In the genomic region with DNA sequence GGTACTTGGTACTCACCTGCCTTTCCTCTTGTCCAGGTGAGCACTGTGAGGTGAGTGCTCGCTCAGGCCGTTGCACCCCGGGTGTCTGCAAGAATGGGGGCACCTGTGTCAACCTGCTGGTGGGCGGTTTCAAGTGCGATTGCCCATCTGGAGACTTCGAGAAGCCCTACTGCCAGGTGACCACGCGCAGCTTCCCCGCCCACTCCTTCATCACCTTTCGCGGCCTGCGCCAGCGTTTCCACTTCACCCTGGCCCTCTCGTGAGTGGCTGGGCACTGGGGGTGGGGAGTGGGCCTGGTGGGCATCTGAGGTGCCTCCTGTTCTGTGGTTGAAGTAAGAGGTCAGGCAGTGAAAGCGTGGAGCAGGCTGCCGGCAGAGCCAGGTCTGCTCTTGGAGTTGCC, we compare ENCODE assay signal across 35 cellular contexts. TPM values are rescaled to one million over a fixed set of nuclear protein-coding genes. Genes with fewer than 3 reads are reported as not detected.
"Had no signal": no experiment of that assay in that cellular context is flagged by ENCODE, and none has a peak within 500 bp of the region (broad histone marks: within the 10 kb centered on the region; RNA-seq: fewer than 3 reads in every experiment).

No MANE protein-coding gene starts in this region.

- H3K27ac ChIP-seq: ascending aorta, breast epithelium, VCaP had no signal

- H3K27me3 ChIP-seq: ascending aorta, breast epithelium, MG63 had no signal

- H3K36me3 Mint-ChIP-seq: activated CD8-positive, alpha-beta memory T cell treated with anti-CD3 and anti-CD28 coated beads, Interleukin-2, amount 10 ng/mL, durations not matched to agents 7 days and 5 days; activated naive CD8-positive, alpha-beta T cell treated with anti-CD3 and anti-CD28 coated beads, Interleukin-2, amount 10 ng/mL, durations not matched to agents 7 days and 5 days; IgD-negative memory B cell had no signal

- H3K4me1 Mint-ChIP-seq: activated naive CD8-positive, alpha-beta T cell treated with anti-CD3 and anti-CD28 coated beads, Interleukin-2, amount 10 ng/mL, durations not matched to agents 7 days and 5 days had no signal

- H3K36me3 ChIP-seq: ascending aorta, breast epithelium, MG63 had no signal

- H3K4me1 ChIP-seq: ascending aorta, breast epithelium had no signal

- H3K27me3 Mint-ChIP-seq: activated CD8-positive, alpha-beta memory T cell treated with anti-CD3 and anti-CD28 coated beads, Interleukin-2, amount 10 ng/mL, durations not matched to agents 7 days and 5 days; activated naive CD4-positive, alpha-beta T cell treated with anti-CD3 and anti-CD28 coated beads, Interleukin-2, amount 50 U/mL, for 24 hours; activated naive CD8-positive, alpha-beta T cell treated with anti-CD3 and anti-CD28 coated beads, Interleukin-2, amount 10 ng/mL, durations not matched to agents 7 days and 5 days had no signal

- H3K9me3 Mint-ChIP-seq: activated CD4-positive, alpha-beta memory T cell treated with anti-CD3 and anti-CD28 coated beads, Interleukin-2, amount 10 ng/mL, durations not matched to agents 7 days and 5 days; activated naive CD4-positive, alpha-beta T cell treated with anti-CD3 and anti-CD28 coated beads, Interleukin-2, amount 50 U/mL, for 24 hours; activated naive CD8-positive, alpha-beta T cell treated with anti-CD3 and anti-CD28 coated beads, Interleukin-2, amount 10 ng/mL, durations not matched to agents 7 days and 5 days had no signal

- H3K4me3 Mint-ChIP-seq: activated CD4-positive, alpha-beta memory T cell treated with anti-CD3 and anti-CD28 coated beads, Interleukin-2, amount 10 ng/mL, durations not matched to agents 7 days and 5 days; activated CD8-positive, alpha-beta memory T cell treated with anti-CD3 and anti-CD28 coated beads, Interleukin-2, amount 10 ng/mL, durations not matched to agents 7 days and 5 days; activated naive CD4-positive, alpha-beta T cell treated with anti-CD3 and anti-CD28 coated beads, Interleukin-2, amount 50 U/mL, for 24 hours; activated naive CD8-positive, alpha-beta T cell treated with anti-CD3 and anti-CD28 coated beads, Interleukin-2, amount 10 ng/mL, durations not matched to agents 7 days and 5 days; IgD-negative memory B cell had no signal

- H3K9me3 ChIP-seq: ascending aorta, breast epithelium, MG63 had no signal

- H3K4me3 ChIP-seq: ascending aorta, breast epithelium, MG63 had no signal

- H3K27ac Mint-ChIP-seq: activated CD4-positive, alpha-beta memory T cell treated with anti-CD3 and anti-CD28 coated beads, Interleukin-2, amount 10 ng/mL, durations not matched to agents 7 days and 5 days; activated CD8-positive, alpha-beta memory T cell treated with anti-CD3 and anti-CD28 coated beads, Interleukin-2, amount 10 ng/mL, durations not matched to agents 7 days and 5 days; activated naive CD4-positive, alpha-beta T cell treated with anti-CD3 and anti-CD28 coated beads, Interleukin-2, amount 50 U/mL, for 24 hours; activated naive CD8-positive, alpha-beta T cell treated with anti-CD3 and anti-CD28 coated beads, Interleukin-2, amount 10 ng/mL, durations not matched to agents 7 days and 5 days; IgD-negative memory B cell had no signal

- DNase-seq: activated CD4-positive, alpha-beta memory T cell treated with anti-CD3 and anti-CD28 coated beads, Interleukin-2, amount 10 ng/mL, durations not matched to agents 7 days and 5 days; activated CD4-positive, alpha-beta T cell treated with anti-CD3 and anti-CD28 coated beads for 1 hour; activated CD4-positive, alpha-beta T cell treated with anti-CD3 and anti-CD28 coated beads for 48 hours; activated CD4-positive, CD25-positive, alpha-beta regulatory T cell; activated CD8-positive, alpha-beta memory T cell treated with anti-CD3 and anti-CD28 coated beads for 24 hours; activated CD8-positive, alpha-beta memory T cell treated with anti-CD3 and anti-CD28 coated beads, Interleukin-2, amount 10 ng/mL, durations not matched to agents 7 days and 5 days; activated CD8-positive, alpha-beta memory T cell treated with anti-CD3 and anti-CD28 coated beads, Interleukin-2, amount 50 U/mL, for 48 hours; activated effector memory CD4-positive, alpha-beta T cell treated with Interleukin-2 at 50 U/mL for 16 hours; activated naive CD4-positive, alpha-beta T cell; activated naive CD8-positive, alpha-beta T cell treated with anti-CD3 and anti-CD28 coated beads, Interleukin-2, amount 10 ng/mL, durations not matched to agents 7 days and 5 days; activated T-cell treated with anti-CD3 and anti-CD28 coated beads, Interleukin-2, amount 50 U/mL, for 48 hours; amygdala; Kasumi-1; KG1; MG63; NCI-H1048; NCI-H1105 treated with DMSO at 0.1 percent for 48 hours; NCI-H1436; NCI-H1694; NCI-H1930; NCI-H2081 treated with DMSO at 0.1 percent for 48 hours; NCI-H226; NCI-H446 treated with DMSO at 0.1 percent for 48 hours; NCI-H524; NCI-H69; SW 1271; T-helper 1 cell; T-helper 2 cell; T-helper 9 cell had no signal

RNA-seq across cellular contexts. Expression of a gene that starts 21.9 kb away (rescaled TPM):
- polyA plus RNA-seq: IgD-negative memory B cell had no signal

RNA-seq across cellular contexts. Expression of a gene that starts 45.8 kb away (rescaled TPM):
- total RNA-seq: activated CD4-positive, alpha-beta memory T cell treated with anti-CD3 and anti-CD28 coated beads, Interleukin-2, amount 10 ng/mL, durations not matched to agents 7 days and 5 days; activated CD8-positive, alpha-beta memory T cell treated with anti-CD3 and anti-CD28 coated beads, Interleukin-2, amount 10 ng/mL, durations not matched to agents 7 days and 5 days; activated naive CD8-positive, alpha-beta T cell treated with anti-CD3 and anti-CD28 coated beads, Interleukin-2, amount 10 ng/mL, durations not matched to agents 7 days and 5 days; ascending aorta; breast epithelium; RPMI7951 had no signal
- polyA plus RNA-seq: IgD-negative memory B cell had no signal
